In the genomic region with DNA sequence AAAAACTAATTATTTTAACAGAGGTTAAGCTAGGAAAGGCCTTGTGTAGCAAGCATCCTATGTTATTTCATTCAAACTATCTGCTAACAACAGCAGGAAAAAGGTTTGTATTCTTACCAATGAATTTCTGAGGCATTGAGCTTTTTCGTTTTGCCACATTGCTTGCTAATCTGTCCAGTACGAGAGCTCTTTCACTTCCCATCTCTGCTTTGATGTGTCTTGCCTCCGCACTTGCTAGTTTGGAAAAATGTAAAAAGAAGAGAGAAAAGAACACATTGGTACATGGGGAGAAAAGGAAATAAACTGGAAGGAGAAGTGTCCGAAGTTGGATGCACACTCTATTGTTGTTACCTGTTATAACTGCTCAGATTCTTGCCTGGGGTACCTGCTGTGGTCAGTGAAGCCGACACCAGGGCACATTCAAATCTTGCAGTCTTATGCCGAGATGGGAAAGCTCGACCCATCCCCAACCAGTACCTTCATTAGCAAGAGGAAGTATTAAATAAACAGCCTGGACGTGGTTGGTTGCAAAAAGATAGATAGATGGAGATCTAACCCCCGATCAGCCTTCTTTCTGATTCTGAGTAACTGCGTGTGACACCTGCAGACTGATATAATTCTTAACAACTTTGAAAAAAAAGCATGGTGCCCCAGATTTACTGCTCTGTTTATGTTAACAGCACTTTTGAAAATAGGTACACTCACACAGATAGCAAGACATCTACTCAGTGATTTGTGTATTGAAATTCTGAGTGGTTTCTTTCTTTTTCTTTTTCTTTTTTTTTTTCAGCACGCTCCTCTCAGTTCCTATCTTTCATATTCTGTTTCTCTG, we compare ENCODE assay signal across 10 cellular contexts. TPM values are rescaled to one million over a fixed set of nuclear protein-coding genes. Genes with fewer than 3 reads are reported as not detected.
DNase-seq lines count a peak whose midpoint lies in the region; ATAC-seq, FAIRE-seq and TF ChIP-seq lines count a peak whose summit lies in the region.
"Had no signal": no experiment of that assay in that cellular context is flagged by ENCODE, and none has a peak within 500 bp of the region (broad histone marks: within the 10 kb centered on the region; RNA-seq: fewer than 3 reads in every experiment).

No MANE protein-coding gene starts in this region.

- FAIRE-seq in RCC 7860 (lab: Jason Lieb, UNC), result no peak

- peak; percentile 53 for ATAC-seq in HG02763 (IDR thresholded peaks at IDR 0.05; ENCODE audit: unreplicated experiment)
- ATAC-seq in T-helper 17 cell, result peak; percentile 70
- ATAC-seq in stimulated activated naive CD8-positive, alpha-beta T cell treated with anti-CD3 and anti-CD28 coated beads, Interleukin-15, Interleukin-2, amounts not matched to agents 100 U/mL and 50 U/mL, for 24 hours, result peak; percentile 63

- H3K4me3 Mint-ChIP-seq in activated CD4-positive, alpha-beta T cell treated with anti-CD3 and anti-CD28 coated beads, Interleukin-2, amount 10 ng/mL, durations not matched to agents 24 days and 14 days, result peak overlapping the region; percentile 87
- H3K4me3 Mint-ChIP-seq in T-helper 17 cell (peak overlapping the region; percentile 93), Caco-2 (ENCODE audit: unreplicated experiment) (no peak overlapping the region)

- POLR2A ChIA-PET in Caco-2 (lab: Charles Lee), result no interaction called here

- H3K4me3 ChIP-seq in adrenal gland, result no peak overlapping the region
- no peak overlapping the region for H3K4me3 ChIP-seq in Caco-2 (ENCODE audit: low read depth, low read length)
- H3K4me3 ChIP-seq: PC-9 had no signal

- H3K27ac ChIP-seq in adrenal gland, result no peak overlapping the region
- H3K27ac ChIP-seq: PC-9 had no signal

- intact Hi-C loops in activated CD4-positive, alpha-beta T cell treated with anti-CD3 and anti-CD28 coated beads, Interleukin-2, amount 10 ng/mL, durations not matched to agents 24 days and 14 days (cut with micrococcal nuclease), result no loop called here
- intact Hi-C loops in adrenal gland (cut with DNase I) (no loop called here), Caco-2 (cut with micrococcal nuclease; ENCODE audit: unreplicated experiment) (no loop called here)

- no peak for TF ChIP-seq POLR2A in adrenal gland (IDR thresholded peaks at IDR 0.05)

- CTCF ChIA-PET in Caco-2 (lab: Charles Lee), result no interaction called here

- H3K9me3 Mint-ChIP-seq in activated CD4-positive, alpha-beta T cell treated with anti-CD3 and anti-CD28 coated beads, Interleukin-2, amount 10 ng/mL, durations not matched to agents 24 days and 14 days, result no peaks in the 10 kb centered on the region
- no peaks in the 10 kb centered on the region for H3K9me3 Mint-ChIP-seq in Caco-2 (ENCODE audit: unreplicated experiment)

- peak; percentile 62 for DNase-seq in activated CD4-positive, alpha-beta T cell treated with anti-CD3 and anti-CD28 coated beads, Interleukin-2, amount 10 ng/mL, durations not matched to agents 24 days and 14 days
- no peak for DNase-seq in activated CD4-positive, alpha-beta T cell treated with anti-CD3 and anti-CD28 coated beads, Interleukin-2, amount 50 U/mL, for 48 hours
- DNase-seq in T-helper 17 cell (no peak), RCC 7860 (ENCODE audit: low spot score) (no peak), adrenal gland (no peak), Caco-2 (no peak)
- DNase-seq in stimulated activated naive CD8-positive, alpha-beta T cell treated with anti-CD3 and anti-CD28 coated beads, Interleukin-15, Interleukin-2, amounts not matched to agents 100 U/mL and 50 U/mL, for 24 hours, result no peak
- DNase-seq: PC-9 had no signal

- WGBS in adrenal gland, 4 donors, result 52 to 58% (median 54%) methylated on average over 11 of the region's 11 CpGs

- H3K27me3 Mint-ChIP-seq in activated CD4-positive, alpha-beta T cell treated with anti-CD3 and anti-CD28 coated beads, Interleukin-2, amount 10 ng/mL, durations not matched to agents 24 days and 14 days, result no peaks in the 10 kb centered on the region
- H3K27me3 Mint-ChIP-seq in T-helper 17 cell (no peaks in the 10 kb centered on the region), Caco-2 (ENCODE audit: insufficient read depth, unreplicated experiment) (no peaks in the 10 kb centered on the region)

- no peaks in the 10 kb centered on the region for H3K9me3 ChIP-seq in T-helper 17 cell (ENCODE audit: control insufficient read depth, low read length, poor library complexity, severe bottlenecking)
- no peaks in the 10 kb centered on the region for H3K9me3 ChIP-seq in adrenal gland (replicated peaks in 1 of 3)
- H3K9me3 ChIP-seq in Caco-2, result no peaks in the 10 kb centered on the region
- H3K9me3 ChIP-seq: tibial nerve had no signal

- H3K27me3 ChIP-seq in adrenal gland (peaks cover 44% of the 10 kb centered on the region), Caco-2 (replicated peaks; ENCODE audit: control insufficient read depth, insufficient read depth, low read length) (no peaks in the 10 kb centered on the region)

- H3K36me3 ChIP-seq in adrenal gland (replicated peaks in 1 of 2) (no peaks in the 10 kb centered on the region), Caco-2 (ENCODE audit: control insufficient read depth, insufficient read depth, low read length) (no peaks in the 10 kb centered on the region)
- H3K36me3 ChIP-seq: tibial nerve had no signal

- H3K4me1 ChIP-seq in adrenal gland (replicated peaks in 1 of 2) (no peaks in the 10 kb centered on the region), Caco-2 (peaks cover 18% of the 10 kb centered on the region)
- H3K4me1 ChIP-seq: tibial nerve had no signal

- TF ChIP-seq CTCF in adrenal gland (IDR thresholded peaks at IDR 0.05), result no peak
- TF ChIP-seq CTCF in Caco-2 (IDR thresholded peaks at IDR 0.05; ENCODE audit: insufficient read depth in 1 of 2, low read depth in 1 of 2, low read length in 1 of 2, severe bottlenecking in 1 of 2, unreplicated experiment in 1 of 2), result no peak

- no TSS peak for BruUV-seq in Caco-2 (replicated peaks; lab: Mats Ljungman, UMichigan)

- peaks cover 51% of the 10 kb centered on the region for H3K4me1 Mint-ChIP-seq in activated CD4-positive, alpha-beta T cell treated with anti-CD3 and anti-CD28 coated beads, Interleukin-2, amount 10 ng/mL, durations not matched to agents 24 days and 14 days
- H3K4me1 Mint-ChIP-seq in T-helper 17 cell, result peaks cover 50% of the 10 kb centered on the region
- peaks cover 17% of the 10 kb centered on the region for H3K4me1 Mint-ChIP-seq in Caco-2 (ENCODE audit: low read depth, unreplicated experiment)

- H3K27ac Mint-ChIP-seq in activated CD4-positive, alpha-beta T cell treated with anti-CD3 and anti-CD28 coated beads, Interleukin-2, amount 10 ng/mL, durations not matched to agents 24 days and 14 days, result peak overlapping the region; percentile 76
- H3K27ac Mint-ChIP-seq in T-helper 17 cell (peak overlapping the region; percentile 98), Caco-2 (ENCODE audit: unreplicated experiment) (no peak overlapping the region)

- H3K36me3 Mint-ChIP-seq in activated CD4-positive, alpha-beta T cell treated with anti-CD3 and anti-CD28 coated beads, Interleukin-2, amount 10 ng/mL, durations not matched to agents 24 days and 14 days (ENCODE audit: low read depth), result peaks cover 22% of the 10 kb centered on the region
- H3K36me3 Mint-ChIP-seq in T-helper 17 cell (ENCODE audit: low read depth), result peaks cover 5% of the 10 kb centered on the region
- H3K36me3 Mint-ChIP-seq in Caco-2 (ENCODE audit: insufficient read depth, unreplicated experiment), result peaks cover 9% of the 10 kb centered on the region

RNA-seq across cellular contexts. Expression of a gene that starts 40.0 kb away (rescaled TPM):
- 0.30 TPM in 1 of 2 replicates, not detected in the other for total RNA-seq in activated CD4-positive, alpha-beta T cell treated with anti-CD3 and anti-CD28 coated beads, Interleukin-2, amount 10 ng/mL, durations not matched to agents 24 days and 14 days
- not detected for total RNA-seq in T-helper 17 cell
- total RNA-seq in adrenal gland, result 1 to 10 TPM in 1 of 8 donors, under 1 TPM in 3, not detected in 4; 0.11 to 1.2 (median 0.33) TPM
- under 1 TPM in 2 of 3 donors, not detected in 1; 0.17 to 0.56 TPM for polyA plus RNA-seq in adrenal gland
- total RNA-seq in Caco-2 (2022), result 83.3 and 98.6 TPM in 2 replicates

RNA-seq across cellular contexts. Expression of a gene that starts 47.4 kb away (rescaled TPM):
- 29.8 and 33.4 TPM in 2 replicates for total RNA-seq in activated CD4-positive, alpha-beta T cell treated with anti-CD3 and anti-CD28 coated beads, Interleukin-2, amount 10 ng/mL, durations not matched to agents 24 days and 14 days
- total RNA-seq in T-helper 17 cell (10 to 100 TPM; 36.9 to 41.8 TPM), adrenal gland (100 to 1,000 TPM in 1 of 8 donors, 10 to 100 TPM in 7; 41.9 to 210 (median 46.7) TPM), Caco-2 (2022) (42.9 and 46.3 TPM in 2 replicates)
- polyA plus RNA-seq in adrenal gland, result 100 to 1,000 TPM in 2 of 3 donors, 10 to 100 TPM in 1; 79.9 to 130 (median 108) TPM

Comparison
In these comparisons a context has a peak if more than half of its experiments do, and no peak if none do; other contexts are left out.
1. RNA of a gene that starts 40.0 kb away (total RNA-seq): 83.3 to 98.6 TPM in Caco-2; 0.30 TPM in activated CD4-positive, alpha-beta T cell treated with anti-CD3 and anti-CD28 coated beads, Interleukin-2, amount 10 ng/mL, durations not matched to agents 24 days and 14 days, 0.11 to 1.2 TPM in adrenal gland and not detected in T-helper 17 cell; every median in the first group is over 10 times any median in the second.
2. Peak in every context shown above with its lines, with median percentiles within 50 percentile points of each other: ATAC-seq.